ENCODE assay signal across 12 cellular contexts in genomic region chr14:99241314-99242035, GRCh38. TPM values are rescaled to one million over a fixed set of nuclear protein-coding genes. Genes with fewer than 3 reads are reported as not detected.
DNase-seq lines count a peak whose midpoint lies in the region; ATAC-seq and TF ChIP-seq lines count a peak whose summit lies in the region.
"Had no signal": no experiment of that assay in that cellular context is flagged by ENCODE, and none has a peak within 500 bp of the region (broad histone marks: within the 10 kb centered on the region; RNA-seq: fewer than 3 reads in every experiment).

No MANE protein-coding gene starts in this region.

- H3K36me3 Mint-ChIP-seq in brain: peaks cover 8% of the 10 kb centered on the region

- peaks cover 100% of the 10 kb centered on the region for H3K79me2 ChIP-seq in neural cell (replicated peaks; ENCODE audit: insufficient read depth, low read length)
- H3K79me2 ChIP-seq in osteoblast (ENCODE audit: insufficient read depth, low read length): no peaks in the 10 kb centered on the region

- H3K4me1 Mint-ChIP-seq in brain: peaks cover 90% of the 10 kb centered on the region

- no peak for TF ChIP-seq RAD21 in neural cell (conservative IDR thresholded peaks at IDR 0.05)

- ATAC-seq in HG03097 (IDR thresholded peaks at IDR 0.05; ENCODE audit: low FRiP score, unreplicated experiment): no peak

- no peak overlapping the region for H3K4me2 ChIP-seq in neural cell (ENCODE audit: low read length)
- no peak overlapping the region for H3K4me2 ChIP-seq in osteoblast (ENCODE audit: insufficient read depth, low read length)

- H3K9me2 ChIP-seq in neural cell (ENCODE audit: insufficient read depth, low read length): no peaks in the 10 kb centered on the region

- H3K27ac Mint-ChIP-seq in brain: peak overlapping the region; percentile 73 to 90 (median 87)

- H3K9ac ChIP-seq in ES-I3 (ENCODE audit: low read depth, low read length) (peak overlapping the region; percentile 11; the same call in 1 of the 2 replicates), neural cell (ENCODE audit: low read length) (no peak overlapping the region)

- no peak overlapping the region for H2AFZ ChIP-seq in neural cell (ENCODE audit: low read depth, low read length)
- H2AFZ ChIP-seq in osteoblast (ENCODE audit: low read length): no peak overlapping the region

- no peaks in the 10 kb centered on the region for H3K9me3 ChIP-seq in ES-I3 (ENCODE audit: control insufficient read depth, insufficient read depth, low read length)
- no peaks in the 10 kb centered on the region for H3K9me3 ChIP-seq in neural cell (ENCODE audit: low read length)
- no peaks in the 10 kb centered on the region for H3K9me3 ChIP-seq in osteoblast (ENCODE audit: low read depth, low read length)
- H3K9me3 ChIP-seq: Caco-2 had no signal

- H3K27ac ChIP-seq in neural cell (ENCODE audit: low read length) (no peak overlapping the region), osteoblast (ENCODE audit: low read depth, low read length) (no peak overlapping the region)
- H3K27ac ChIP-seq: HL-60 had no signal

- H3K27me3 ChIP-seq in neural cell (ENCODE audit: insufficient read depth, low read depth, low read length) (peaks cover 9% of the 10 kb centered on the region), osteoblast (ENCODE audit: insufficient read depth, low read length) (peaks cover 4% of the 10 kb centered on the region)

- H3K4me3 Mint-ChIP-seq in brain: peak overlapping the region; percentile 6 to 73 (median 66)

- TF ChIP-seq CTCF in brain (conservative IDR thresholded peaks at IDR 0.05): no peak
- no peak for TF ChIP-seq CTCF in neural cell (IDR thresholded peaks at IDR 0.05; ENCODE audit: poor library complexity, severe bottlenecking)
- no peak for TF ChIP-seq CTCF in osteoblast (IDR thresholded peaks at IDR 0.05; ENCODE audit: extremely low read depth, low read depth, low read length)

- DNase-seq in T follicular helper cell (ENCODE audit: low read depth): peak; percentile 53
- DNase-seq in osteoblast (ENCODE audit: insufficient read length, low spot score, missing footprints): no peak
- DNase-seq in SK-N-DZ (ENCODE audit: low spot score): no peak
- no peak for DNase-seq in mucosa of gallbladder (ENCODE audit: low spot score)
- DNase-seq: Caco-2; NCI-H1436; stimulated activated CD4-positive, alpha-beta T cell treated with anti-CD3 and anti-CD28 coated beads, Interleukin-1b, Interleukin-23, amount 100 ng/mL, for 48 hours had no signal

- H4K20me1 ChIP-seq in neural cell (ENCODE audit: insufficient read depth): peaks cover 99% of the 10 kb centered on the region
- H4K20me1 ChIP-seq in osteoblast (ENCODE audit: insufficient read depth, low read length): no peaks in the 10 kb centered on the region

- no peaks in the 10 kb centered on the region for H3K27me3 Mint-ChIP-seq in brain

- H3K4me3 ChIP-seq in neural cell (ENCODE audit: low read length): peak overlapping the region; percentile 70
- H3K4me3 ChIP-seq in osteoblast (ENCODE audit: insufficient read depth, low read length): no peak overlapping the region

- no peak for TF ChIP-seq EP300 in neural cell (conservative IDR thresholded peaks at IDR 0.05; ENCODE audit: poor library complexity, severe bottlenecking)

- H3K36me3 ChIP-seq in ES-I3 (ENCODE audit: insufficient read depth, low read length): no peaks in the 10 kb centered on the region
- H3K36me3 ChIP-seq in neural cell (ENCODE audit: insufficient read depth, low read length): no peaks in the 10 kb centered on the region
- H3K36me3 ChIP-seq in osteoblast (ENCODE audit: insufficient read depth, low read length): no peaks in the 10 kb centered on the region

- H3K4me1 ChIP-seq in ES-I3 (ENCODE audit: insufficient read depth, low read length) (peaks cover 58% of the 10 kb centered on the region), osteoblast (ENCODE audit: insufficient read depth, low read length) (no peaks in the 10 kb centered on the region)
- H3K4me1 ChIP-seq: Caco-2 had no signal

- no peaks in the 10 kb centered on the region for H3F3A ChIP-seq in neural cell (ENCODE audit: insufficient read depth, low read length, poor library complexity, severe bottlenecking)

- H3K9me3 Mint-ChIP-seq in brain: no peaks in the 10 kb centered on the region

TF ChIP-seq in neural cell, 6 proteins besides CTCF, POLR2A, EP300 and RAD21:
- TF ChIP-seq MXI1 (conservative IDR thresholded peaks at IDR 0.05; ENCODE audit: poor library complexity, severe bottlenecking) (no peak), SMC3 (conservative IDR thresholded peaks at IDR 0.05; ENCODE audit: poor library complexity) (no peak), REST (IDR thresholded peaks at IDR 0.05; ENCODE audit: borderline replicate concordance) (no peak), POLR2AphosphoS5 (IDR thresholded peaks at IDR 0.05) (no peak), EZH2 (IDR thresholded peaks at IDR 0.05; ENCODE audit: borderline replicate concordance, insufficient read depth, low read length, poor library complexity, severe bottlenecking) (no peak), TAF1 (IDR thresholded peaks at IDR 0.05; ENCODE audit: low read depth) (no peak)

RNA-seq across cellular contexts. Expression of gene BCL11B, which starts 30.5 kb away (rescaled TPM):
- polyA plus RNA-seq in brain (ENCODE audit: insufficient read depth, low read depth, low replicate concordance) (1.6 TPM), neural cell (98.9 and 104 TPM in 2 replicates)
- polyA minus RNA-seq in neural cell: 259 and 270 TPM in 2 replicates
- total RNA-seq in osteoblast (0.36 and 0.88 TPM in 2 replicates), mucosa of gallbladder (7.9 TPM)
- 3.2 and 3.6 TPM in 2 replicates for polyA plus RNA-seq in SK-N-DZ (2014; cell fraction: cytosol; rRNA removed)
- 2.2 and 3.2 TPM in 2 replicates for polyA plus RNA-seq in SK-N-DZ (2014; cell fraction: nucleus; rRNA removed)
